Comparison of ENCODE assay signal across 1 cellular context in the genomic region with DNA sequence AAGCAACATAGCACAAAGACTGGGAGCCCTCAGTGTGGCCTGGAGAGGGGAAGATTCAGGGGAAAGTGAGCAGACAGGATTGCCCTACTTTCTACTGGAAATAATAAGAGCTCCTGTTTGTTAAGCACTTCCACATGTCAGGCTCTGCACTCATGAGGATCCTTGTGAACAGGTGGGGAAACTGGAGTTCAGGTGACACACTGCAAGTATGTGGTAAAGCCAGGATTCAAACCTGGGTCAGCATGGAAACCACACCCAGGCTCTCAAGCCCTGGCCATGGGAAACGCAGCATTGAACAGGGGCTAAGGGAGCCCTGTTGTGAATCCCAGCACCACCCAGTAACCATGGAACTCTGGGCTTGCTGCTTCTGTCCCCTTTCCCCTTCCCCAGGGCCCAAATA.
TF ChIP-seq lines count a peak whose summit lies in the region.

No MANE protein-coding gene starts in this region.

TF ChIP-seq in HEK293, 187 proteins besides CTCF, POLR2A, EP300 and RAD21 (continued from another document):
- TF ChIP-seq, protein P1, sequence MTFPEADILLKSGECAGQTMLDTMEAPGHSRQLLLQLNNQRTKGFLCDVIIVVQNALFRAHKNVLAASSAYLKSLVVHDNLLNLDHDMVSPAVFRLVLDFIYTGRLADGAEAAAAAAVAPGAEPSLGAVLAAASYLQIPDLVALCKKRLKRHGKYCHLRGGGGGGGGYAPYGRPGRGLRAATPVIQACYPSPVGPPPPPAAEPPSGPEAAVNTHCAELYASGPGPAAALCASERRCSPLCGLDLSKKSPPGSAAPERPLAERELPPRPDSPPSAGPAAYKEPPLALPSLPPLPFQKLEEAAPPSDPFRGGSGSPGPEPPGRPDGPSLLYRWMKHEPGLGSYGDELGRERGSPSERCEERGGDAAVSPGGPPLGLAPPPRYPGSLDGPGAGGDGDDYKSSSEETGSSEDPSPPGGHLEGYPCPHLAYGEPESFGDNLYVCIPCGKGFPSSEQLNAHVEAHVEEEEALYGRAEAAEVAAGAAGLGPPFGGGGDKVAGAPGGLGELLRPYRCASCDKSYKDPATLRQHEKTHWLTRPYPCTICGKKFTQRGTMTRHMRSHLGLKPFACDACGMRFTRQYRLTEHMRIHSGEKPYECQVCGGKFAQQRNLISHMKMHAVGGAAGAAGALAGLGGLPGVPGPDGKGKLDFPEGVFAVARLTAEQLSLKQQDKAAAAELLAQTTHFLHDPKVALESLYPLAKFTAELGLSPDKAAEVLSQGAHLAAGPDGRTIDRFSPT (tag by site-specific recombination; IDR thresholded peaks at IDR 0.05): no peak
- TF ChIP-seq PRDM1 (tag by site-specific recombination; IDR thresholded peaks at IDR 0.05): 0 out of 2 replicates have a peak, but pooled peaks have one; percentile 5
- TF ChIP-seq SETDB1 (IDR thresholded peaks at IDR 0.05; ENCODE audit: insufficient read length, low read length): no peak
- TF ChIP-seq, protein P2, sequence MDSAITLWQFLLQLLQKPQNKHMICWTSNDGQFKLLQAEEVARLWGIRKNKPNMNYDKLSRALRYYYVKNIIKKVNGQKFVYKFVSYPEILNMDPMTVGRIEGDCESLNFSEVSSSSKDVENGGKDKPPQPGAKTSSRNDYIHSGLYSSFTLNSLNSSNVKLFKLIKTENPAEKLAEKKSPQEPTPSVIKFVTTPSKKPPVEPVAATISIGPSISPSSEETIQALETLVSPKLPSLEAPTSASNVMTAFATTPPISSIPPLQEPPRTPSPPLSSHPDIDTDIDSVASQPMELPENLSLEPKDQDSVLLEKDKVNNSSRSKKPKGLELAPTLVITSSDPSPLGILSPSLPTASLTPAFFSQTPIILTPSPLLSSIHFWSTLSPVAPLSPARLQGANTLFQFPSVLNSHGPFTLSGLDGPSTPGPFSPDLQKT (IDR thresholded peaks at IDR 0.05; ENCODE audit: borderline replicate concordance, low read depth, low read length): no peak
- TF ChIP-seq EGR2 (tag by site-specific recombination; IDR thresholded peaks at IDR 0.05; ENCODE audit: low read depth): no peak
- TF ChIP-seq ZNF391 (tag by site-specific recombination; IDR thresholded peaks at IDR 0.05; ENCODE audit: borderline replicate concordance, low read depth): no peak
